Comparison of ENCODE assay signal across 1 cellular context in genomic region chr1:5992814-5993552, GRCh38.
A peak's percentile ranks its signal among the peaks of the same experiment; 100 is the strongest.
TF ChIP-seq lines count a peak whose summit lies in the region.

No MANE protein-coding gene starts in this region.

TF ChIP-seq in HepG2, 621 proteins besides CTCF, POLR2A, EP300 and RAD21 (continued from another document):
- TF ChIP-seq SMARCC2 (IDR thresholded peaks at IDR 0.05) (no peak), ZHX1 (CRISPR knock-in tag; IDR thresholded peaks at IDR 0.05; ENCODE audit: low read depth) (no peak), ZNF264 (CRISPR knock-in tag; IDR thresholded peaks at IDR 0.05) (no peak), ZSCAN20 (CRISPR knock-in tag; IDR thresholded peaks at IDR 0.05; ENCODE audit: borderline replicate concordance) (no peak), HOXD1 (CRISPR knock-in tag; IDR thresholded peaks at IDR 0.05) (0 out of 2 replicates have a peak, but pooled peaks have one; percentile 51), ZSCAN22 (CRISPR knock-in tag; IDR thresholded peaks at IDR 0.05) (no peak), FOXK2 (IDR thresholded peaks at IDR 0.05) (no peak), TEF (CRISPR knock-in tag; IDR thresholded peaks at IDR 0.05) (no peak), ATF5 (CRISPR knock-in tag; IDR thresholded peaks at IDR 0.05; ENCODE audit: low read depth) (no peak), NFYC (CRISPR knock-in tag; IDR thresholded peaks at IDR 0.05) (no peak), ZUFSP (CRISPR knock-in tag; IDR thresholded peaks at IDR 0.05; ENCODE audit: borderline replicate concordance) (no peak), SRY (CRISPR knock-in tag; IDR thresholded peaks at IDR 0.05) (no peak), U2AF2 (IDR thresholded peaks at IDR 0.05; ENCODE audit: low read depth, low read length) (no peak), ZNF816 (CRISPR knock-in tag; IDR thresholded peaks at IDR 0.05; ENCODE audit: borderline replicate concordance) (no peak), CEBPG (CRISPR knock-in tag; IDR thresholded peaks at IDR 0.05) (no peak), ZSCAN5A (CRISPR knock-in tag; IDR thresholded peaks at IDR 0.05; ENCODE audit: borderline replicate concordance) (no peak), ZNF12 (CRISPR knock-in tag; IDR thresholded peaks at IDR 0.05) (0 out of 2 replicates have a peak, but pooled peaks have one; percentile 3), NFKBIZ (CRISPR knock-in tag; IDR thresholded peaks at IDR 0.05) (no peak), RNF2 (conservative IDR thresholded peaks at IDR 0.05; ENCODE audit: low read depth) (no peak), RBAK (CRISPR knock-in tag; IDR thresholded peaks at IDR 0.05) (no peak)
